8 cellular contexts compared by ENCODE assay signal in the genomic region with DNA sequence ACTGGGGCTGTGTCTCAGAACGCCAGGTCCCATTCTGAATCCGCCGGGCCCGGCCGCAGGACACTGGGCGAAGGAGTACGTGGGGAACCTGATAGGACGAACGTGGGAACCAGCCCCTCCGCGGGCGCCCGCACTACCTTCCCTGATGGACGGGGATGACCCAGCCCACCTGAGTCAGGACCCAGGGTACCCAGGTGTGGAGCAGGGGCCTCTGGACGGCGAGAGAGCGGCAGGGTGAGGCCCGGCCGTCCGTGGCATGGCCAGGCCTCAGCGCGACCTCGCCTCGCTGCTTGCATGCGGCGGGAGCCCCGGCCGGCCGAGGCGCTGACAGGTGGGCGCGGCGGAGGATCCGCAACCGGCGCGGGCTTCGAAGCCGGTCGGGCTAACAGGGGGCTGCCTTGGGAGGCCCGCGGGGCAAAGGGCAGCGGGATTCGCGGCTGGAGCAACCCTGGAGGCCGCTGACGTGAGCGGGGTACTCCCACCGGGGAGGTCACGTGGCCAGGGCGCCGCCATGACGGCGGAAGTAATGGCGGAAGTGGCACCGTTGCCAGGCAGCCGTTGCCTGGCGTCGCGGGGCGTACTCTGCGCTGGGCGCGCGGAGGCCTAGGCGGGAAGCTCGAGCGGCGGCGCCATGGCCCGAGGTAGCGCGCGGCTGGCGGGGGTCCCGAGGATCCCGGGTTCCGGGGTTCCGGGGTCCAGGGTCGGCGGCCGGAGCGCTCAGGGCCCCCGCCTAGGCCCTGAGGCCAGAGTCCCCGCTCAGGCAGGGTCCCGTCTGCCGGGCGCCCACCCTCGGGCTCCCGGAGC. TPM values are rescaled to one million over a fixed set of nuclear protein-coding genes. Genes with fewer than 3 reads are reported as not detected.
DNase-seq lines count a peak whose midpoint lies in the region; ATAC-seq and TF ChIP-seq lines count a peak whose summit lies in the region.

Gene WDR90, plus strand, starts transcription at position 580 of the 804 bp plus-strand sequence. Its CDS starts 52 bp downstream, at position 632.

- peak; percentile 51 for ATAC-seq in GM18907 (IDR thresholded peaks at IDR 0.05; ENCODE audit: unreplicated experiment)
- peak; percentile 68 for ATAC-seq in HG03135 (IDR thresholded peaks at IDR 0.05; ENCODE audit: unreplicated experiment)

- H3K27me3 Mint-ChIP-seq in MCF 10A (ENCODE audit: insufficient read depth, unreplicated experiment) = no peaks in the 10 kb centered on the region

- H3K4me3 Mint-ChIP-seq in MCF 10A (ENCODE audit: unreplicated experiment) = peak within 1 kb of the TSS; percentile 74

- no peaks in the 10 kb centered on the region for H3K9me3 Mint-ChIP-seq in MCF 10A (ENCODE audit: unreplicated experiment)

- H3K27me3 ChIP-seq in A673 (replicated peaks; ENCODE audit: insufficient read depth, low read depth, low read length, poor library complexity) = no peaks in the 10 kb centered on the region
- no peaks in the 10 kb centered on the region for H3K27me3 ChIP-seq in iPS-20b (ENCODE audit: insufficient read depth, low read length)
- no peaks in the 10 kb centered on the region for H3K27me3 ChIP-seq in skeletal muscle satellite cell (ENCODE audit: control insufficient read depth, insufficient read depth, low read length)

- peaks cover 26% of the 10 kb centered on the region for H3K36me3 Mint-ChIP-seq in MCF 10A (ENCODE audit: insufficient read depth, unreplicated experiment)

- peaks cover 14% of the 10 kb centered on the region for H3K4me1 Mint-ChIP-seq in MCF 10A (ENCODE audit: insufficient read depth, unreplicated experiment)

- DNase-seq in A673 (ENCODE audit: low spot score) (peak; percentile 96), NCI-H2196 (lab: John Stamatoyannopoulos, UW; ENCODE audit: unreplicated experiment) (peak; percentile 98), MCF 10A (ENCODE audit: unreplicated experiment) (peak; percentile 91)

- H3K36me3 ChIP-seq in A673 (ENCODE audit: insufficient read depth, low read length, poor library complexity, severe bottlenecking) (no peaks in the 10 kb centered on the region), iPS-20b (ENCODE audit: insufficient read depth, low read depth, low read length) (peaks cover 5% of the 10 kb centered on the region), skeletal muscle satellite cell (ENCODE audit: insufficient read depth, low read length) (no peaks in the 10 kb centered on the region)

- POLR2A ChIA-PET in A673 (lab: Charles Lee; ENCODE audit: low non-redundant PET) = no interaction called here
- POLR2A ChIA-PET in MCF 10A (lab: Yijun Ruan, JAX) = interaction anchor here (0.6 to 2.8 kb wide), 15 partner anchors 12 to 122 kb away, joined by 3 to 17 read pairs (median 5); partner anchors contain the start of genes CAPN15, CCDC78, JMJD8 and METTL26

- H3K9me3 ChIP-seq in A673 (ENCODE audit: low read depth, low read length, poor library complexity, severe bottlenecking) (no peaks in the 10 kb centered on the region), iPS-20b (ENCODE audit: insufficient read depth, low read depth, low read length) (no peaks in the 10 kb centered on the region), skeletal muscle satellite cell (replicated peaks; ENCODE audit: low read length) (no peaks in the 10 kb centered on the region)

- H3K27ac ChIP-seq in A673 (ENCODE audit: low read depth, low read length, poor library complexity, severe bottlenecking) (peak within 1 kb of the TSS; percentile 94), VCaP (peak within 1 kb of the TSS; percentile 75), iPS-20b (ENCODE audit: low read length) (peak within 1 kb of the TSS; percentile 39)

- H3K27ac Mint-ChIP-seq in MCF 10A (ENCODE audit: low read depth, unreplicated experiment) = peak within 1 kb of the TSS; percentile 88

- H3K4me1 ChIP-seq in A673 (ENCODE audit: insufficient read depth, low read length, poor library complexity, severe bottlenecking) (no peaks in the 10 kb centered on the region), iPS-20b (ENCODE audit: insufficient read depth, low read length) (peaks cover 3% of the 10 kb centered on the region; the same call in 1 of the 2 replicates), skeletal muscle satellite cell (ENCODE audit: control insufficient read depth, insufficient read depth, low read length) (peaks cover 21% of the 10 kb centered on the region)

- H3K4me3 ChIP-seq in A673 (ENCODE audit: low read depth, low read length, poor library complexity, severe bottlenecking) (peak within 1 kb of the TSS; percentile 86), iPS-20b (ENCODE audit: low read length) (peak within 1 kb of the TSS; percentile 71), skeletal muscle satellite cell (ENCODE audit: low read length) (peak within 1 kb of the TSS; percentile 77)

- intact Hi-C loops in A673 (cut with micrococcal nuclease; ENCODE audit: unreplicated experiment) (no loop called here), MCF 10A (cut with micrococcal nuclease) (loop anchor here (2.0 kb wide), 1 partner anchor 60 kb away; no protein-coding TSS in a partner anchor)

- no peak for TF ChIP-seq CTCF in A673 (conservative IDR thresholded peaks at IDR 0.05; ENCODE audit: low read depth, low read length)
- no peak for TF ChIP-seq CTCF in VCaP (conservative IDR thresholded peaks at IDR 0.05)
- TF ChIP-seq CTCF in MCF 10A (IDR thresholded peaks at IDR 0.05; ENCODE audit: unreplicated experiment) = no peak

- CTCF ChIA-PET in A673 (lab: Charles Lee) (interaction anchor here (0.7 kb wide), 1 partner anchor 285 kb away, joined by 3 read pairs; no protein-coding TSS in a partner anchor), MCF 10A (lab: Yijun Ruan, JAX) (interaction anchor here (0.6 to 1.5 kb wide), 10 partner anchors 10 to 646 kb away, joined by 3 to 7 read pairs (median 3); partner anchors contain the start of genes RHOT2 and WDR24)

- peak within 1 kb of the TSS; percentile 95 for H3K4me2 ChIP-seq in skeletal muscle satellite cell (ENCODE audit: low read length)

- BruUV-seq in A673 (replicated peaks; lab: Mats Ljungman, UMichigan) = TSS peak; percentile 67
- BruUV-seq in MCF 10A (replicated peaks; lab: Mats Ljungman, UMichigan) = TSS peak; percentile 69

- H3K9ac ChIP-seq in iPS-20b (ENCODE audit: low read depth, low read length) (peak within 1 kb of the TSS; percentile 71; the same call in 1 of the 2 replicates), skeletal muscle satellite cell (ENCODE audit: low read depth, low read length) (peak within 1 kb of the TSS; percentile 94)

RNA-seq across cellular contexts. Expression of gene WDR90, which starts in this region (rescaled TPM):
- total RNA-seq in A673 (2021) = 143 and 147 TPM in 2 replicates
- total RNA-seq in MCF 10A (2022) = 40.4 and 47.9 TPM in 2 replicates
- total RNA-seq in skeletal muscle satellite cell (2012; rRNA removed) = 12.4 and 19.9 TPM in 2 replicates

Comparison
In these comparisons a context has a peak if more than half of its experiments do, and no peak if none do; other contexts are left out.
1. Peak in every context shown above with its lines: DNase-seq, ATAC-seq, H3K4me3 ChIP-seq and H3K27ac ChIP-seq.
2. H3K27ac ChIP-seq: peak in every context shown above with its lines; median percentile 94 in A673; 75 in VCaP; 39 in iPS-20b.